In the genomic region with DNA sequence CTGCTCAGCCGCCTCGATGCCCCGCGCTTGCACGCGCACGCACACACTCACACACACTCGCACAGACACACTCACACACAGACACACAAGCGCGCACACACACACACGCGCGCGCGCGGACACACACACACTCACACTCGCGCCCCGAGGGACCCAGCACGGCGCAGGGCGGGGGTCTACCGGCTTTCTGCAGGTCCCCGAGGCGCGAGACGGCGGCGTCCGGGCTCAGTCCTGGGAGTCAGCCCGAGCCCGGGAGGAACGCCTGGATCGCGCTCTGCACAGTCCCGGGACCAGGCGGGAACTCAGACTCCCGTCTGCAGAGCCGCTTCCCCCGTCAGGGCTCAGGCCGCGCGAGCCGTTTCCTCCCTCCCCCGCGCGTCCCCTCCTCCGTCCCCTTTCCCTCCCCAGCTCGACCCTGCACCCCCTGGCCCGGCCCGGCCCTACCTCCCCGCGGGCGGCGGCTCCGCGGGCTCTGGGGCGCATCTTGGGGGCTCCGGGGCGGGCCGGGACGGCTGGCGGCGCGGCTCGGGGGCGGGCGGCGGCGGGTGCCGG, we compare ENCODE assay signal across 9 cellular contexts. TPM values are rescaled to one million over a fixed set of nuclear protein-coding genes. Genes with fewer than 3 reads are reported as not detected.
A peak's percentile ranks its signal among the peaks of the same experiment; 100 is the strongest.
DNase-seq lines count a peak whose midpoint lies in the region; ATAC-seq, FAIRE-seq and TF ChIP-seq lines count a peak whose summit lies in the region.
"Had no signal": no experiment of that assay in that cellular context is flagged by ENCODE, and none has a peak within 500 bp of the region (broad histone marks: within the 10 kb centered on the region; RNA-seq: fewer than 3 reads in every experiment).

No MANE protein-coding gene starts in this region.

- H3K27me3 ChIP-seq in PC-9 (ENCODE audit: insufficient read depth, low read depth) (no peaks in the 10 kb centered on the region), H1 (replicated peaks in 1 of 4; ENCODE audit: control insufficient read depth in 3 of 4, extremely low read depth in 1 of 4, insufficient read depth in 3 of 4, low read length in 3 of 4) (peaks cover 0 to 28% (median 14%) of the 10 kb centered on the region in 4 experiments; a peak in 5 of 7 replicates), upper lobe of left lung (peaks cover 0 to 18% (median 7%) of the 10 kb centered on the region in 4 donors)

- H3K4ac ChIP-seq in H1 (replicated peaks; ENCODE audit: insufficient read length, low read depth, low read length): peak overlapping the region; percentile 75

- DNase-seq in NCI-H2227 (lab: John Stamatoyannopoulos, UW; ENCODE audit: unreplicated experiment) (peak; percentile 66), NCI-H2227 treated with DMSO at 0.1 percent for 48 hours (lab: John Stamatoyannopoulos, UW) (no peak), PC-9 (no peak), H1 (ENCODE audit: low read depth in 1 of 2, low spot score in 2 of 2) (peak in 1 of 2 experiments; percentile 66), upper lobe of left lung (peak in 1 of 2 donors; percentile 88), SIG-M5 (lab: John Stamatoyannopoulos, UW) (no peak)

- H2BK15ac ChIP-seq in H1 (ENCODE audit: low read length): no peak overlapping the region

- no peaks in the 10 kb centered on the region for H4K20me1 ChIP-seq in PC-9 (ENCODE audit: insufficient read depth)
- H4K20me1 ChIP-seq in H1 (replicated peaks in 1 of 2; ENCODE audit: control insufficient read depth in 1 of 2, insufficient read depth in 2 of 2, low read length in 2 of 2): no peaks in the 10 kb centered on the region

- no peak overlapping the region for H3K56ac ChIP-seq in H1 (replicated peaks; ENCODE audit: insufficient read length, low read depth, low read length)

- H3K4me2 ChIP-seq in PC-9 (peak overlapping the region; percentile 99), H1 (ENCODE audit: insufficient read depth in 1 of 2, low read depth in 2 of 2, low read length in 2 of 2) (peak overlapping the region; percentile 64 to 92)

- H3K9me3 ChIP-seq in PC-9 (ENCODE audit: insufficient read depth, low read depth) (no peaks in the 10 kb centered on the region), H1 (ENCODE audit: insufficient read depth in 2 of 2, low read depth in 1 of 2, low read length in 1 of 2) (no peaks in the 10 kb centered on the region), mesodermal cell (ENCODE audit: control insufficient read depth, low read length) (no peaks in the 10 kb centered on the region), upper lobe of left lung (no peaks in the 10 kb centered on the region)

- POLR2A ChIA-PET in PC-9 (lab: Charles Lee; ENCODE audit: unreplicated experiment): interaction anchor here (0.6 kb wide), 1 partner anchor 210 kb away, joined by 3 read pairs; no protein-coding TSS in a partner anchor
- POLR2A ChIA-PET in H1 (lab: Charles Lee; ENCODE audit: partially characterized antibody): interaction anchor here (1.1 to 1.3 kb wide), 3 partner anchors 9 to 12 kb away, joined by 3 to 7 read pairs (median 3); no protein-coding TSS in a partner anchor

- peaks cover 43% of the 10 kb centered on the region for H3K4me1 ChIP-seq in PC-9 (replicated peaks; ENCODE audit: insufficient read depth)
- peaks cover 12 to 27% (median 19%) of the 10 kb centered on the region in 4 experiments for H3K4me1 ChIP-seq in H1 (replicated peaks in 1 of 4; ENCODE audit: control insufficient read depth in 3 of 4, insufficient read depth in 4 of 4, low read length in 3 of 4)
- H3K4me1 ChIP-seq in mesodermal cell (ENCODE audit: control insufficient read depth, insufficient read depth, low read length, poor library complexity, severe bottlenecking): peaks cover 36% of the 10 kb centered on the region
- H3K4me1 ChIP-seq in upper lobe of left lung: peaks cover 18 to 31% (median 26%) of the 10 kb centered on the region in 4 donors

- peak overlapping the region; percentile 68; the same call in 1 of the 2 replicates for H2BK12ac ChIP-seq in H1 (ENCODE audit: low read depth, low read length)

- peaks cover 41% of the 10 kb centered on the region for H3F3A ChIP-seq in PC-9 (ENCODE audit: insufficient read depth, low read depth)

- H2AFZ ChIP-seq in PC-9 (peak overlapping the region; percentile 96), H1 (ENCODE audit: low read length) (no peak overlapping the region)

- no peak overlapping the region for H2BK20ac ChIP-seq in H1 (ENCODE audit: low read length)

- H3K79me2 ChIP-seq in PC-9 (ENCODE audit: low read depth) (peaks cover 19% of the 10 kb centered on the region), H1 (ENCODE audit: control insufficient read depth in 1 of 2, insufficient read depth in 2 of 2, low read length in 2 of 2) (0 out of 4 replicates have a peak, but pooled peaks cover 0 to 2% of the 10 kb centered on the region in 2 experiments)

- peak overlapping the region; percentile 88 for H3K4me3 ChIP-seq in PC-9
- peak overlapping the region; percentile 51 to 69 (median 62) for H3K4me3 ChIP-seq in H1 (ENCODE audit: extremely low read depth in 1 of 4, insufficient read depth in 2 of 4, low read depth in 3 of 4, low read length in 4 of 4)
- H3K4me3 ChIP-seq in mesodermal cell (ENCODE audit: extremely low read depth, insufficient read depth, low read length, poor library complexity, severe bottlenecking): peak overlapping the region; percentile 76
- peak overlapping the region; percentile 38 to 59 (median 53) for H3K4me3 ChIP-seq in upper lobe of left lung

- peak overlapping the region; percentile 26 for H4K91ac ChIP-seq in H1 (replicated peaks; ENCODE audit: insufficient read length, low read length)

- H3K9me2 ChIP-seq in PC-9 (ENCODE audit: insufficient read depth): no peaks in the 10 kb centered on the region

- no peak overlapping the region for H2BK120ac ChIP-seq in H1 (replicated peaks; ENCODE audit: low read depth, low read length)

- no peak overlapping the region for H2AK5ac ChIP-seq in H1 (ENCODE audit: low read depth, low read length)

- no peak for TF ChIP-seq POLR2A in H1 (IDR thresholded peaks at IDR 0.05; ENCODE audit: control extremely low read depth in 1 of 2, low read depth in 2 of 2, low read length in 2 of 2)
- no peak for TF ChIP-seq POLR2A in upper lobe of left lung (IDR thresholded peaks at IDR 0.05)

- peak overlapping the region; percentile 82; the same call in 1 of the 2 replicates for H4K8ac ChIP-seq in H1 (ENCODE audit: extremely low read depth, insufficient read depth, low read length)

- H3K18ac ChIP-seq in H1 (ENCODE audit: extremely low read depth, low read length): peak overlapping the region; percentile 85

- TF ChIP-seq RAD21 in H1 (IDR thresholded peaks at IDR 0.05 in 1 of 2, conservative IDR thresholded peaks at IDR 0.05 in 1 of 2; ENCODE audit: low read depth in 2 of 2, low read length in 2 of 2): no peak

- H3K36me3 ChIP-seq in PC-9 (ENCODE audit: low read depth) (no peaks in the 10 kb centered on the region), H1 (ENCODE audit: control insufficient read depth in 2 of 4, insufficient read depth in 4 of 4, low read length in 3 of 4) (no peaks in the 10 kb centered on the region), mesodermal cell (ENCODE audit: control insufficient read depth, insufficient read depth, low read length) (peaks cover 4% of the 10 kb centered on the region), upper lobe of left lung (no peaks in the 10 kb centered on the region)

- ATAC-seq in upper lobe of left lung (ENCODE audit: low FRiP score in 2 of 2) (peak; percentile 19 to 25), HG02798 (IDR thresholded peaks at IDR 0.05; ENCODE audit: poor library complexity, unreplicated experiment) (no peak)

- TF ChIP-seq EP300 in H1 (IDR thresholded peaks at IDR 0.05; ENCODE audit: borderline replicate concordance in 1 of 2, low read depth in 2 of 2, low read length in 2 of 2) (no peak), upper lobe of left lung (IDR thresholded peaks at IDR 0.05) (no peak)

- H3K27ac ChIP-seq in PC-9: no peak overlapping the region
- no peak overlapping the region for H3K27ac ChIP-seq in H1 (ENCODE audit: low read depth, low read length)
- H3K27ac ChIP-seq in mesodermal cell (ENCODE audit: low read depth, low read length, severe bottlenecking): peak overlapping the region; percentile 71
- H3K27ac ChIP-seq in upper lobe of left lung: peak overlapping the region; percentile 75 to 86 (median 80)

- BruUV-seq in PC-9 (replicated peaks; lab: Mats Ljungman, UMichigan): no TSS peak

- TF ChIP-seq CTCF in PC-9 (conservative IDR thresholded peaks at IDR 0.05) (no peak), H1 (IDR thresholded peaks at IDR 0.05; ENCODE audit: control extremely low read depth in 1 of 3, insufficient read depth in 1 of 3, low read depth in 1 of 3, low read length in 3 of 3) (no peak), upper lobe of left lung (IDR thresholded peaks at IDR 0.05) (no peak)

- no peak for FAIRE-seq in H1 (lab: Jason Lieb, UNC)
- FAIRE-seq: G401.6 had no signal

- no peak overlapping the region for H4K5ac ChIP-seq in H1 (ENCODE audit: insufficient read length, low read depth, low read length)

- H2BK5ac ChIP-seq in H1 (ENCODE audit: low read depth, low read length): peak overlapping the region; percentile 75; the same call in 1 of the 2 replicates

- peak overlapping the region in 3 of 4 experiments; percentile 21 to 66 (median 40); a peak in 3 of 7 replicates for H3K9ac ChIP-seq in H1 (replicated peaks in 1 of 4; ENCODE audit: extremely low read depth in 1 of 4, low read depth in 3 of 4, low read length in 3 of 4)

- WGBS in H1 (ENCODE audit: extremely low coverage in 1 of 2, insufficient coverage in 1 of 2, insufficient read length in 1 of 2, insufficient replicate concordance in 2 of 2, low coverage in 1 of 2, low lambda C conversion rate in 2 of 2, missing lambda C conversion rate in 1 of 2), 2 experiments: 1% methylated on average over 25 of the region's 71 CpGs; no CpG with 5 or more reads in 1 of the 2 experiments
- WGBS in mesodermal cell (ENCODE audit: insufficient coverage in 2 of 2), 2 experiments: 0 to 1% methylated on average over 25 of the region's 71 CpGs
- 2 to 4% methylated on average over 8 to 33 of the region's 71 CpGs for WGBS in upper lobe of left lung, 2 donors

- CTCF ChIA-PET in PC-9 (lab: Charles Lee): interaction anchor here (1.0 kb wide), 1 partner anchor 11 kb away, joined by 12 read pairs; no protein-coding TSS in a partner anchor
- CTCF ChIA-PET in H1 (lab: Charles Lee; ENCODE audit: partially characterized antibody): interaction anchor here (2.2 to 19.9 kb wide), 2 partner anchors 13 to 126 kb away, joined by 10 to 322 read pairs; no protein-coding TSS in a partner anchor

- no peak overlapping the region for H3K23ac ChIP-seq in H1 (ENCODE audit: insufficient read length)

- peaks cover 12% of the 10 kb centered on the region for H3K23me2 ChIP-seq in H1 (ENCODE audit: low read depth, low read length)

- H3K79me1 ChIP-seq in H1 (ENCODE audit: low read depth, low read length): peaks cover 2% of the 10 kb centered on the region; the same call in 1 of the 2 replicates

- H3K14ac ChIP-seq in H1 (ENCODE audit: insufficient read length): no peak overlapping the region

- intact Hi-C loops in PC-9 (cut with micrococcal nuclease; ENCODE audit: unreplicated experiment): no loop called here

RNA-seq across cellular contexts. Expression of gene DENND2A, which starts 0.5 kb away (rescaled TPM):
- 3.7 and 4.2 TPM in 2 replicates for total RNA-seq in PC-9 (2021)
- 11.4 and 13.0 TPM in 2 replicates for total RNA-seq in H1 (2021; fragmentation: NEBNext Ultra II Directional; extraction: Animal tissue kit (Norgen Biotek cat#: 25700))
- 5.0 and 6.0 TPM in 2 replicates for polyA plus RNA-seq in H1 (2011; rRNA removed)
- polyA plus RNA-seq in H1 (2011; cell fraction: cytosol; rRNA removed): 5.6 TPM
- polyA plus RNA-seq in H1 (2011; cell fraction: nucleus; rRNA removed): 8.0 TPM
- polyA plus RNA-seq in H1 (2012, experiment 1 of 2): 7.1 to 8.8 TPM (median 8.0 TPM) in 4 replicates
- 5.8 TPM for polyA plus RNA-seq in H1 (2012, experiment 2 of 2)
- 6.1 TPM for polyA plus RNA-seq in H1 (2013, experiment 1 of 2)
- polyA plus RNA-seq in H1 (2013, experiment 2 of 2): 6.6 TPM
- 8.0 and 12.4 TPM in 2 replicates for polyA minus RNA-seq in H1 (2011; rRNA and poly(A)+ RNA removed)
- 4.6 TPM for polyA minus RNA-seq in H1 (2011; cell fraction: cytosol; rRNA and poly(A)+ RNA removed)
- 6.4 TPM for polyA minus RNA-seq in H1 (2011; cell fraction: nucleus; rRNA and poly(A)+ RNA removed)
- polyA plus RNA-seq in mesodermal cell (2013, experiment 1 of 2): 28.9 TPM
- 30.9 TPM for polyA plus RNA-seq in mesodermal cell (2013, experiment 2 of 2)
- total RNA-seq in upper lobe of left lung: 10 to 100 TPM in 4 of 6 donors, 1 to 10 TPM in 2; 4.1 to 27.8 (median 12.1) TPM

RNA-seq across cellular contexts. Expression of gene ADCK2, which starts 32.6 kb away (rescaled TPM):
- total RNA-seq in PC-9 (2021) (35.3 and 41.7 TPM in 2 replicates), upper lobe of left lung (10 to 100 TPM; 19.4 to 39.8 (median 30.0) TPM)
- total RNA-seq in H1 (2021; fragmentation: NEBNext Ultra II Directional; extraction: Animal tissue kit (Norgen Biotek cat#: 25700)): 10.3 and 11.7 TPM in 2 replicates
- polyA plus RNA-seq in H1 (2011; rRNA removed): 6.9 and 9.8 TPM in 2 replicates
- polyA plus RNA-seq in H1 (2011; cell fraction: cytosol; rRNA removed): 8.6 TPM
- 9.1 TPM for polyA plus RNA-seq in H1 (2011; cell fraction: nucleus; rRNA removed)
- 7.5 to 12.1 TPM (median 10.2 TPM) in 4 replicates for polyA plus RNA-seq in H1 (2012, experiment 1 of 2)
- 14.6 TPM for polyA plus RNA-seq in H1 (2012, experiment 2 of 2)
- polyA plus RNA-seq in H1 (2013, experiment 1 of 2): 6.7 TPM
- 6.8 TPM for polyA plus RNA-seq in H1 (2013, experiment 2 of 2)
- polyA minus RNA-seq in H1 (2011; rRNA and poly(A)+ RNA removed): 8.7 and 8.9 TPM in 2 replicates
- polyA minus RNA-seq in H1 (2011; cell fraction: cytosol; rRNA and poly(A)+ RNA removed): 4.6 TPM
- 4.7 TPM for polyA minus RNA-seq in H1 (2011; cell fraction: nucleus; rRNA and poly(A)+ RNA removed)
- 6.0 TPM for polyA plus RNA-seq in mesodermal cell (2013, experiment 1 of 2)
- 4.0 TPM for polyA plus RNA-seq in mesodermal cell (2013, experiment 2 of 2)

RNA-seq across cellular contexts. Expression of gene NDUFB2, which starts 56.4 kb away (rescaled TPM):
- total RNA-seq in PC-9 (2021) (180 and 199 TPM in 2 replicates), upper lobe of left lung (100 to 1,000 TPM in 5 of 6 donors, 10 to 100 TPM in 1; 51.3 to 204 (median 156) TPM)
- 168 and 170 TPM in 2 replicates for total RNA-seq in H1 (2021; fragmentation: NEBNext Ultra II Directional; extraction: Animal tissue kit (Norgen Biotek cat#: 25700))
- 881 and 997 TPM in 2 replicates for polyA plus RNA-seq in H1 (2011; rRNA removed)
- polyA plus RNA-seq in H1 (2011; cell fraction: cytosol; rRNA removed): 532 TPM
- polyA plus RNA-seq in H1 (2011; cell fraction: nucleus; rRNA removed): 232 TPM
- polyA plus RNA-seq in H1 (2012, experiment 1 of 2): 258 to 279 TPM (median 266 TPM) in 4 replicates
- polyA plus RNA-seq in H1 (2012, experiment 2 of 2): 637 TPM
- polyA plus RNA-seq in H1 (2013, experiment 1 of 2): 290 TPM
- 324 TPM for polyA plus RNA-seq in H1 (2013, experiment 2 of 2)
- polyA minus RNA-seq in H1 (2011; rRNA and poly(A)+ RNA removed): 45.0 and 47.6 TPM in 2 replicates
- polyA minus RNA-seq in H1 (2011; cell fraction: cytosol; rRNA and poly(A)+ RNA removed): 37.9 TPM
- 43.9 TPM for polyA minus RNA-seq in H1 (2011; cell fraction: nucleus; rRNA and poly(A)+ RNA removed)
- 199 TPM for polyA plus RNA-seq in mesodermal cell (2013, experiment 1 of 2)
- 173 TPM for polyA plus RNA-seq in mesodermal cell (2013, experiment 2 of 2)

Comparison
In these comparisons a context has a peak if more than half of its experiments do, and no peak if none do; other contexts are left out.
1. H3K27ac ChIP-seq: peak in mesodermal cell (single experiment) and upper lobe of left lung (4 of 4); none in PC-9 (single experiment) and H1 (single experiment).
2. Peak in every context shown above with its lines, with median percentiles within 50 percentile points of each other: H3K4me3 ChIP-seq.